ENCODE assay signal across 12 cellular contexts in the genomic region with DNA sequence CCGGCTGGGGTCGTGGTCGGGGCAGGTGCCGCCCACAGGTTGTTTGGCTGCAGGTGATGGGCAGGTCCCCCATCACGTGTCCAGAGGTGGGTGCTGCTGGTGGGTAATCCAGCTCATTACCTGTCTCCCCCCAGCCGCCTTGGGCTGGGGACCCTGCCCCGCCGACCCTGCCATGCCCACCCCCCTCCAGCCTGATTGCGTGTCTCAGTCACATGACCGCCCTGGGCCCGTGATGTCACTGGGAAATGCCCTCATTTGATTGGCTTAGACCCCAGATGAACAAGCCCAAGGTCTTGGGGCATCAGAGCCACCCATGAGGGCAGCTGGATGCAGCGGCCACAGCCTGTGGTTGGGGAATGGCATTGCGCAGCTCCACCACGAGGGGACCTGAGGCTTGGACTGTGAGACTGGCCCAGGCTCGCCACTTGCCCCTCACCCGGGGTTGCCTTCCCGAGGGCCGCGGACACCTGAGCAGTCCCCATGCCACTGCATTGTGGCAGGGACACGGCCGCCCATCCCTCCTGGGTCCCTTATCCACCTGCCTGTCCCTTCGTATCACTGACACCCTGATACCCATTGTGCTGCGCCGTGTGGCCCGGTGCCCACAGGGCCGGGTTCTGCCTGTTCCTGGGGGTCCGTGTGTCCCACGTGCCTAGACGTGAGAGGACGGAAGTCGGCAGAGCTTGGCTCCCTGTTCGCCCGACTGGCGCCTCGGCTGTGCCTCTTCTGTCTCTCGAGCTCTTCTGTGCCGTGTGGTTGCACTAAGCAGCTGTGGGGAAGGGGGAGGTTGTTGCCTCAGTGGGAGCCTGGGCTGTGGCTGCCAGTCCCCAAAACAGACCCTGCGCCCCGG.
A peak's percentile ranks its signal among the peaks of the same experiment; 100 is the strongest.
DNase-seq lines count a peak whose midpoint lies in the region; ATAC-seq and TF ChIP-seq lines count a peak whose summit lies in the region.
"Had no signal": no experiment of that assay in that cellular context is flagged by ENCODE, and none has a peak within 500 bp of the region (broad histone marks: within the 10 kb centered on the region; RNA-seq: fewer than 3 reads in every experiment).

No MANE protein-coding gene starts in this region.

- H3K79me2 ChIP-seq in DND-41 (ENCODE audit: insufficient read depth, low read length) (no peaks in the 10 kb centered on the region), osteoblast (ENCODE audit: insufficient read depth, low read length) (no peaks in the 10 kb centered on the region)

- no peak overlapping the region for H3K27ac ChIP-seq in DND-41 (ENCODE audit: low read length)
- H3K27ac ChIP-seq in coronary artery: no peak overlapping the region
- H3K27ac ChIP-seq in osteoblast (ENCODE audit: low read depth, low read length): no peak overlapping the region
- H3K27ac ChIP-seq: KMS-11 had no signal

- H4K20me1 ChIP-seq in DND-41 (ENCODE audit: insufficient read depth, low read length) (0 out of 2 replicates have a peak, but pooled peaks cover 6% of the 10 kb centered on the region), osteoblast (ENCODE audit: insufficient read depth, low read length) (no peaks in the 10 kb centered on the region)

- ATAC-seq in DND-41 (ENCODE audit: insufficient read depth, low read depth): peak; percentile 74
- no peak for ATAC-seq in GM21723 (IDR thresholded peaks at IDR 0.05; ENCODE audit: unreplicated experiment)

- no peak overlapping the region for H2AFZ ChIP-seq in DND-41 (ENCODE audit: low read depth, low read length)
- H2AFZ ChIP-seq in osteoblast (ENCODE audit: low read length): no peak overlapping the region

- H3K36me3 ChIP-seq in DND-41 (ENCODE audit: insufficient read depth, low read length): no peaks in the 10 kb centered on the region
- no peaks in the 10 kb centered on the region for H3K36me3 ChIP-seq in osteoblast (ENCODE audit: insufficient read depth, low read length)

- H3K27me3 ChIP-seq in DND-41 (ENCODE audit: insufficient read depth, low read length, poor library complexity) (peaks cover 9% of the 10 kb centered on the region), osteoblast (ENCODE audit: insufficient read depth, low read length) (peaks cover 23% of the 10 kb centered on the region)

- H3K27me3 Mint-ChIP-seq in type B pancreatic cell: no peaks in the 10 kb centered on the region

- no peaks in the 10 kb centered on the region for H3K4me1 Mint-ChIP-seq in type B pancreatic cell (ENCODE audit: unreplicated experiment)

- H3K9me3 ChIP-seq in DND-41 (ENCODE audit: insufficient read depth, low read length, severe bottlenecking) (no peaks in the 10 kb centered on the region), osteoblast (ENCODE audit: low read depth, low read length) (no peaks in the 10 kb centered on the region)

- H3K4me1 ChIP-seq in DND-41 (ENCODE audit: insufficient read depth, low read length) (peaks cover 7% of the 10 kb centered on the region), osteoblast (ENCODE audit: insufficient read depth, low read length) (peaks cover 4% of the 10 kb centered on the region)

- no peak overlapping the region for H3K27ac Mint-ChIP-seq in type B pancreatic cell

- no peak overlapping the region for H3K9ac ChIP-seq in DND-41 (ENCODE audit: low read depth, low read length)
- H3K9ac ChIP-seq: KMS-11 had no signal

- H3K4me3 Mint-ChIP-seq in type B pancreatic cell: no peak overlapping the region

- H3K4me3 ChIP-seq in DND-41 (ENCODE audit: low read depth in 1 of 2, low read length in 2 of 2) (no peak overlapping the region), coronary artery (peak overlapping the region; percentile 49), osteoblast (ENCODE audit: insufficient read depth, low read length) (no peak overlapping the region)

- H3K36me3 Mint-ChIP-seq in type B pancreatic cell: peaks cover under 1% of the 10 kb centered on the region

- H3K4me2 ChIP-seq in DND-41 (ENCODE audit: insufficient read depth, low read length): 0 out of 2 replicates have a peak overlapping the region, but pooled peaks have one; percentile 8
- no peak overlapping the region for H3K4me2 ChIP-seq in osteoblast (ENCODE audit: insufficient read depth, low read length)
- H3K4me2 ChIP-seq: KMS-11 had no signal

- DNase-seq in DND-41 (peak; percentile 40), MV-4-11 (lab: John Stamatoyannopoulos, UW) (peak; percentile 58), coronary artery (ENCODE audit: low spot score) (no peak), osteoblast (ENCODE audit: insufficient read length, low spot score, missing footprints) (peak; percentile 62), type B pancreatic cell (ENCODE audit: extremely low spot score, unreplicated experiment) (no peak), NCI-H446 treated with DMSO at 0.1 percent for 48 hours (lab: John Stamatoyannopoulos, UW) (no peak)
- DNase-seq: activated effector memory CD4-positive, alpha-beta T cell treated with Interleukin-2 at 50 U/mL for 16 hours; DMS79; effector CD8-positive, alpha-beta T cell; NCI-H774 had no signal

- TF ChIP-seq CTCF in DND-41 (IDR thresholded peaks at IDR 0.05; ENCODE audit: borderline replicate concordance, extremely low read depth, low read length, poor library complexity, severe bottlenecking) (no peak), coronary artery (IDR thresholded peaks at IDR 0.05) (no peak), osteoblast (IDR thresholded peaks at IDR 0.05; ENCODE audit: extremely low read depth, low read depth, low read length) (no peak), type B pancreatic cell (conservative IDR thresholded peaks at IDR 0.05) (no peak)

- H3K9me3 Mint-ChIP-seq in type B pancreatic cell: peaks cover under 1% of the 10 kb centered on the region

Comparison
In these comparisons a context has a peak if more than half of its experiments do, and no peak if none do; other contexts are left out.
1. DNase-seq: peak in DND-41 (single experiment), MV-4-11 (single experiment) and osteoblast (single experiment); none in coronary artery (single experiment), type B pancreatic cell (single experiment) and NCI-H446 treated with DMSO at 0.1 percent for 48 hours (single experiment).